Comparison of ENCODE assay signal across 25 cellular contexts in the genomic region with DNA sequence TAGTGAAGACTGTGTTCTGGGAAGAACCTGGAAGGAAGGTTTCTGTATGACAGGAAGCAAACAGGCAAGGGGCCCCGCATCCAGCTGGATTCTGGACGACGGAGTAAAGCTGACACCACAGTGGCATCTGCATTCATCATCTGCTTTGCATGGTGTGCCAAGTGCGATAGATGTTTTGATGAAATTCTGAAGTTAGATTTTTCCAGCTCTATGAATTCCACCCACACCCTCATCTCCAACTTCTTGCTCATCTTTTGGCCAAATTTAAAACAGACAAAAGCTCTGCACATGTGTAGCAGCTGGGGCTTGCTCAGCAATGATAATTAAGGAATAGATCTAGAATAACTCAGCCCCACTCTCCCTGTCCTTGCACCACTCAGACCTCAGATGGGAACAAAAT.
DNase-seq lines count a peak whose midpoint lies in the region; ATAC-seq and TF ChIP-seq lines count a peak whose summit lies in the region.
"Had no signal": no experiment of that assay in that cellular context is flagged by ENCODE, and none has a peak within 500 bp of the region (broad histone marks: within the 10 kb centered on the region; RNA-seq: fewer than 3 reads in every experiment).

No MANE protein-coding gene starts in this region.

- H3K27me3 Mint-ChIP-seq in Caco-2 (ENCODE audit: insufficient read depth, unreplicated experiment), result peaks cover 19% of the 10 kb centered on the region

- POLR2A ChIA-PET in Caco-2 (lab: Charles Lee), result no interaction called here

- H3K36me3 ChIP-seq in adipocyte (ENCODE audit: control insufficient read depth, insufficient read depth, low read length, severe bottlenecking), result no peaks in the 10 kb centered on the region
- no peaks in the 10 kb centered on the region for H3K36me3 ChIP-seq in Caco-2 (ENCODE audit: control insufficient read depth, insufficient read depth, low read length)
- H3K36me3 ChIP-seq: right lobe of liver, upper lobe of left lung had no signal

- no peak for TF ChIP-seq CTCF in Caco-2 (IDR thresholded peaks at IDR 0.05; ENCODE audit: insufficient read depth in 1 of 2, low read depth in 1 of 2, low read length in 1 of 2, severe bottlenecking in 1 of 2, unreplicated experiment in 1 of 2)

- ATAC-seq in sciatic nerve (peak; percentile 36), HG02973 (IDR thresholded peaks at IDR 0.05; ENCODE audit: unreplicated experiment) (no peak)
- ATAC-seq: A549; left cardiac atrium; mucosa of descending colon; right lobe of liver; stimulated activated naive CD8-positive, alpha-beta T cell treated with anti-CD3 and anti-CD28 coated beads, Interleukin-15, Interleukin-2, amounts not matched to agents 100 U/mL and 50 U/mL, for 24 hours had no signal

- H3K9me3 ChIP-seq in adipocyte (ENCODE audit: control insufficient read depth, low read length), result peaks cover 10% of the 10 kb centered on the region
- no peaks in the 10 kb centered on the region for H3K9me3 ChIP-seq in Caco-2
- H3K9me3 ChIP-seq: A549, mucosa of descending colon, right lobe of liver, SK-N-SH, upper lobe of left lung had no signal

- H3K27me3 ChIP-seq in adipocyte (replicated peaks; ENCODE audit: control insufficient read depth, insufficient read depth, low read length) (no peaks in the 10 kb centered on the region), Caco-2 (replicated peaks; ENCODE audit: control insufficient read depth, insufficient read depth, low read length) (0 out of 2 replicates have a peak, but pooled peaks cover 1% of the 10 kb centered on the region)
- H3K27me3 ChIP-seq: right lobe of liver, upper lobe of left lung had no signal

- intact Hi-C loops in sciatic nerve (cut with DNase I), result no loop called here
- intact Hi-C loops in Caco-2 (cut with micrococcal nuclease; ENCODE audit: unreplicated experiment), result no loop called here

- no peak overlapping the region for H3K9ac ChIP-seq in adipocyte (ENCODE audit: low read length)
- H3K9ac ChIP-seq: SK-N-SH had no signal

- DNase-seq in AG20443 (ENCODE audit: low spot score) (peak; percentile 86), adipocyte (ENCODE audit: low read depth) (no peak), inferior parietal cortex (ENCODE audit: extremely low spot score) (peak; percentile 39), sciatic nerve (ENCODE audit: low spot score) (no peak), iPS-NIHi11 (ENCODE audit: low spot score) (no peak), HK-2 (ENCODE audit: unreplicated experiment) (no peak), Caco-2 (no peak)
- DNase-seq: activated T-cell treated with anti-CD3 and anti-CD28 coated beads, Interleukin-2, amount 50 U/mL, for 72 hours; CD4-positive, CD25-positive, alpha-beta regulatory T cell; GF-D8; KG1; left cardiac atrium; NCI-H2029; right lobe of liver; SK-N-SH; stimulated activated CD4-positive, alpha-beta T cell treated with anti-CD3 and anti-CD28 coated beads, Interleukin-1b, Interleukin-23, amount 100 ng/mL, for 48 hours; stimulated activated naive CD8-positive, alpha-beta T cell treated with anti-CD3 and anti-CD28 coated beads, Interleukin-15, Interleukin-2, amounts not matched to agents 100 U/mL and 50 U/mL, for 24 hours; T1000; upper lobe of left lung had no signal

- H3K4me1 Mint-ChIP-seq in Caco-2 (ENCODE audit: low read depth, unreplicated experiment), result no peaks in the 10 kb centered on the region
- H3K4me1 Mint-ChIP-seq: brain had no signal

- H3K4me1 ChIP-seq in adipocyte (ENCODE audit: control insufficient read depth, insufficient read depth, low read length) (peaks cover 22% of the 10 kb centered on the region), Caco-2 (no peaks in the 10 kb centered on the region)
- H3K4me1 ChIP-seq: A549, right lobe of liver had no signal

- BruUV-seq in Caco-2 (replicated peaks; lab: Mats Ljungman, UMichigan), result no TSS peak

- no peaks in the 10 kb centered on the region for H3K9me3 Mint-ChIP-seq in Caco-2 (ENCODE audit: unreplicated experiment)

- no peaks in the 10 kb centered on the region for H3K36me3 Mint-ChIP-seq in Caco-2 (ENCODE audit: insufficient read depth, unreplicated experiment)
- H3K36me3 Mint-ChIP-seq: brain; CD4-positive, CD25-positive, alpha-beta regulatory T cell had no signal

- H3K4me3 ChIP-seq in adipocyte (ENCODE audit: low read length), result peak overlapping the region; percentile 32
- H3K4me3 ChIP-seq in Caco-2 (ENCODE audit: low read depth, low read length), result no peak overlapping the region
- H3K4me3 ChIP-seq: A549, coronary artery, mucosa of descending colon, right lobe of liver, upper lobe of left lung had no signal

- H3K4me3 Mint-ChIP-seq in Caco-2 (ENCODE audit: unreplicated experiment), result no peak overlapping the region
- H3K4me3 Mint-ChIP-seq: activated naive CD8-positive, alpha-beta T cell; activated T-cell treated with anti-CD3 and anti-CD28 coated beads, Interleukin-2, amount 50 U/mL, for 72 hours; brain; CD4-positive, CD25-positive, alpha-beta regulatory T cell had no signal

- CTCF ChIA-PET in Caco-2 (lab: Charles Lee), result no interaction called here

- H3K27ac Mint-ChIP-seq in Caco-2 (ENCODE audit: unreplicated experiment), result no peak overlapping the region
- H3K27ac Mint-ChIP-seq: activated naive CD8-positive, alpha-beta T cell; activated T-cell treated with anti-CD3 and anti-CD28 coated beads, Interleukin-2, amount 50 U/mL, for 72 hours; CD4-positive, CD25-positive, alpha-beta regulatory T cell had no signal

Comparison
In these comparisons a context has a peak if more than half of its experiments do, and no peak if none do; other contexts are left out.
1. DNase-seq: peak in AG20443 (single experiment) and inferior parietal cortex (single experiment); none in adipocyte (single experiment), sciatic nerve (single experiment), iPS-NIHi11 (single experiment), HK-2 (single experiment) and Caco-2 (0 of 2).